8 cellular contexts compared by ENCODE assay signal in genomic region chr7:128398016-128398840, GRCh38. TPM values are rescaled to one million over a fixed set of nuclear protein-coding genes. Genes with fewer than 3 reads are reported as not detected.
DNase-seq lines count a peak whose midpoint lies in the region; ATAC-seq, FAIRE-seq and TF ChIP-seq lines count a peak whose summit lies in the region.

No MANE protein-coding gene starts in this region.

- TF ChIP-seq CTCF in AG09319 (IDR thresholded peaks at IDR 0.05; ENCODE audit: low read depth, low read length) (peak; percentile 93), GM12874 (IDR thresholded peaks at IDR 0.05; ENCODE audit: insufficient read depth, low read depth, low read length) (peak; percentile 97), adrenal gland (IDR thresholded peaks at IDR 0.05) (peak; percentile 85 to 96 (median 90))

- H3K9me3 ChIP-seq in adrenal gland (replicated peaks in 1 of 3) = no peaks in the 10 kb centered on the region
- no peaks in the 10 kb centered on the region for H3K9me3 ChIP-seq in small intestine (ENCODE audit: control insufficient read depth, low read depth)

- H3K27ac ChIP-seq in adrenal gland = no peak overlapping the region
- no peak overlapping the region for H3K27ac ChIP-seq in small intestine (ENCODE audit: low read depth in 1 of 2, low read length in 1 of 2)

- H3K36me3 ChIP-seq in adrenal gland (replicated peaks in 1 of 2) = peaks cover 0 to 58% of the 10 kb centered on the region in 2 donors
- peaks cover 2 to 6% of the 10 kb centered on the region in 2 donors for H3K36me3 ChIP-seq in small intestine (ENCODE audit: control insufficient read depth in 2 of 2, insufficient read depth in 2 of 2, low read length in 2 of 2)

- H3K4me1 ChIP-seq in adrenal gland (replicated peaks in 1 of 2) (no peaks in the 10 kb centered on the region), small intestine (ENCODE audit: control insufficient read depth in 2 of 2, insufficient read depth in 1 of 2, low read depth in 1 of 2, low read length in 1 of 2) (no peaks in the 10 kb centered on the region)

- DNase-seq in AG09319 (ENCODE audit: extremely low read depth, low read depth) = no peak
- DNase-seq in NCI-H2227 treated with DMSO at 0.1 percent for 48 hours (lab: John Stamatoyannopoulos, UW) = peak; percentile 30
- peak in 6 of 7 donors; percentile 62 to 80 (median 70) for DNase-seq in adrenal gland
- DNase-seq in left ventricle myocardium superior = peak; percentile 64
- peak; percentile 49 for DNase-seq in small intestine

- H3K4me3 ChIP-seq in adrenal gland (no peak overlapping the region), small intestine (ENCODE audit: low read depth in 1 of 2, low read length in 2 of 2) (no peak overlapping the region)

- TF ChIP-seq POLR2A in adrenal gland (IDR thresholded peaks at IDR 0.05) = no peak

- peak; percentile 72 for ATAC-seq in left ventricle myocardium superior
- no peak for ATAC-seq in HG03521 (IDR thresholded peaks at IDR 0.05; ENCODE audit: unreplicated experiment)
- no peak for ATAC-seq in HG03097 (IDR thresholded peaks at IDR 0.05; ENCODE audit: low FRiP score, unreplicated experiment)

- WGBS in adrenal gland, 4 donors = 62 to 81% (median 66%) methylated on average over 7 to 16 of the region's 16 CpGs
- WGBS in small intestine, 3 donors = 67 to 77% (median 73%) methylated on average over 16 of the region's 16 CpGs

- intact Hi-C loops in adrenal gland (cut with DNase I) = loop anchor here in 1 of 2 donors (5.0 kb wide), 1 partner anchor 34 kb away; no protein-coding TSS in a partner anchor
- intact Hi-C loops in left ventricle myocardium superior (cut with micrococcal nuclease) = no loop called here

- no peaks in the 10 kb centered on the region for H3K27me3 ChIP-seq in adrenal gland
- no peaks in the 10 kb centered on the region for H3K27me3 ChIP-seq in small intestine (ENCODE audit: control insufficient read depth in 2 of 2, insufficient read depth in 2 of 2, low read length in 2 of 2)

- FAIRE-seq in small intestine (lab: Jason Lieb, UNC) = no peak

RNA-seq across cellular contexts. Expression of gene IMPDH1, which starts 11.6 kb away (rescaled TPM):
- 10 to 100 TPM; 22.0 to 52.4 (median 31.6) TPM for total RNA-seq in adrenal gland
- polyA plus RNA-seq in adrenal gland = 10 to 100 TPM; 11.8 to 35.3 (median 33.5) TPM
- total RNA-seq in left ventricle myocardium superior = 20.7 TPM
- 10 to 100 TPM in 2 of 3 donors, 1 to 10 TPM in 1; 4.5 to 19.0 (median 11.3) TPM for polyA plus RNA-seq in small intestine

RNA-seq across cellular contexts. Expression of gene PRRT4, which starts 36.7 kb away (rescaled TPM):
- total RNA-seq in adrenal gland (1 to 10 TPM in 3 of 8 donors, under 1 TPM in 4, not detected in 1; 0.23 to 1.3 (median 0.83) TPM), left ventricle myocardium superior (1.6 TPM)
- polyA plus RNA-seq in adrenal gland (1 to 10 TPM in 2 of 3 donors, under 1 TPM in 1; 0.40 to 7.7 (median 7.5) TPM), small intestine (1 to 10 TPM in 1 of 3 donors, not detected in 2; 1.3 TPM)

RNA-seq across cellular contexts. Expression of gene RBM28, which starts 54.5 kb away (rescaled TPM):
- total RNA-seq in adrenal gland = 10 to 100 TPM in 7 of 8 donors, 1 to 10 TPM in 1; 8.0 to 30.6 (median 22.9) TPM
- 10 to 100 TPM; 29.2 to 61.3 (median 55.5) TPM for polyA plus RNA-seq in adrenal gland
- total RNA-seq in left ventricle myocardium superior = 36.0 TPM
- polyA plus RNA-seq in small intestine = 10 to 100 TPM; 11.2 to 15.1 (median 14.1) TPM

RNA-seq across cellular contexts. Expression of gene HILPDA, which starts 57.5 kb away (rescaled TPM):
- total RNA-seq in adrenal gland (10 to 100 TPM in 1 of 8 donors, 1 to 10 TPM in 7; 3.0 to 15.5 (median 7.0) TPM), left ventricle myocardium superior (6.9 TPM)
- polyA plus RNA-seq in adrenal gland (10 to 100 TPM in 1 of 3 donors, 1 to 10 TPM in 2; 4.1 to 16.0 (median 8.0) TPM), small intestine (10 to 100 TPM in 1 of 3 donors, 1 to 10 TPM in 2; 1.8 to 14.3 (median 3.2) TPM)
